In genomic region chr22:37287550-37287951, GRCh38 we compare ENCODE assay signal across 1 cellular context.
TF ChIP-seq lines count a peak whose summit lies in the region.

No MANE protein-coding gene starts in this region.

TF ChIP-seq in H1, 55 proteins besides CTCF, POLR2A, EP300 and RAD21:
- TF ChIP-seq TBP (IDR thresholded peaks at IDR 0.05; ENCODE audit: low read depth, low read length) (no peak), TAF1 (IDR thresholded peaks at IDR 0.05; ENCODE audit: low read depth, low read length) (no peak), SP2 (IDR thresholded peaks at IDR 0.05; ENCODE audit: low read length) (no peak), JUND (IDR thresholded peaks at IDR 0.05; ENCODE audit: low read length) (no peak), EZH2 (IDR thresholded peaks at IDR 0.05; ENCODE audit: low read depth, low read length, severe bottlenecking) (no peak), BCL11A (IDR thresholded peaks at IDR 0.05; ENCODE audit: low read depth in 2 of 2, low read length in 2 of 2) (no peak), POU5F1 (IDR thresholded peaks at IDR 0.05; ENCODE audit: low read depth, low read length) (no peak)
